Comparison of ENCODE assay signal across 1 cellular context in genomic region chr16:88784074-88784855, GRCh38.
TF ChIP-seq lines count a peak whose summit lies in the region.

No MANE protein-coding gene starts in this region.

TF ChIP-seq in HepG2, 621 proteins besides CTCF, POLR2A, EP300 and RAD21 (continues in another document):
- TF ChIP-seq MBNL3 (CRISPR knock-in tag; conservative IDR thresholded peaks at IDR 0.05) (no peak), FOXC1 (CRISPR knock-in tag; IDR thresholded peaks at IDR 0.05; ENCODE audit: borderline replicate concordance) (no peak), ZNF205 (CRISPR knock-in tag; IDR thresholded peaks at IDR 0.05) (no peak), MIER2 (CRISPR knock-in tag; IDR thresholded peaks at IDR 0.05) (no peak), ONECUT2 (CRISPR knock-in tag; IDR thresholded peaks at IDR 0.05) (no peak), IRF2 (CRISPR knock-in tag; IDR thresholded peaks at IDR 0.05) (no peak), SRSF1 (optimal IDR thresholded peaks at IDR 0.05; ENCODE audit: low read depth, low read length) (no peak), ZNF24 (IDR thresholded peaks at IDR 0.05) (no peak), SPEN (CRISPR knock-in tag; IDR thresholded peaks at IDR 0.05; ENCODE audit: low read depth) (0 out of 2 replicates have a peak, but pooled peaks have one; percentile 8), ZNF720 (CRISPR knock-in tag; IDR thresholded peaks at IDR 0.05) (no peak), PRPF4 (IDR thresholded peaks at IDR 0.05; ENCODE audit: low read depth, low read length, poor library complexity, severe bottlenecking) (no peak), ZNF382 (CRISPR knock-in tag; IDR thresholded peaks at IDR 0.05; ENCODE audit: borderline replicate concordance) (no peak), ESRRA (CRISPR knock-in tag; IDR thresholded peaks at IDR 0.05; ENCODE audit: low read depth) (no peak), TCF7L2 (IDR thresholded peaks at IDR 0.05; ENCODE audit: low read depth, low read length) (no peak), ZNF766 (CRISPR knock-in tag; IDR thresholded peaks at IDR 0.05; ENCODE audit: borderline replicate concordance) (no peak), NONO (IDR thresholded peaks at IDR 0.05) (no peak), NONO (CRISPR knock-in tag; conservative IDR thresholded peaks at IDR 0.05) (no peak), ZNF501 (CRISPR knock-in tag; IDR thresholded peaks at IDR 0.05) (0 out of 2 replicates have a peak, but pooled peaks have one; percentile 74), ZGPAT (CRISPR knock-in tag; IDR thresholded peaks at IDR 0.05) (no peak), FUBP1 (CRISPR knock-in tag; IDR thresholded peaks at IDR 0.05; ENCODE audit: borderline replicate concordance) (no peak), RNF219 (CRISPR knock-in tag; IDR thresholded peaks at IDR 0.05) (no peak), NKX3-1 (CRISPR knock-in tag; IDR thresholded peaks at IDR 0.05) (peak; percentile 6; the same call in 1 of the 2 replicates), MLXIP (CRISPR knock-in tag; IDR thresholded peaks at IDR 0.05; ENCODE audit: borderline replicate concordance) (0 out of 2 replicates have a peak, but pooled peaks have one; percentile 17), FOXO1 (CRISPR knock-in tag; IDR thresholded peaks at IDR 0.05) (no peak; the same call in 1 of the 2 replicates), ARNT (IDR thresholded peaks at IDR 0.05) (no peak), IRF9 (CRISPR knock-in tag; IDR thresholded peaks at IDR 0.05; ENCODE audit: borderline replicate concordance) (no peak; the same call in 1 of the 2 replicates), PCBP1 (IDR thresholded peaks at IDR 0.05; ENCODE audit: borderline replicate concordance, low read depth, low read length) (no peak), PHF5A (CRISPR knock-in tag; IDR thresholded peaks at IDR 0.05; ENCODE audit: low read depth, unreplicated experiment) (no peak), ZNF558 (CRISPR knock-in tag; IDR thresholded peaks at IDR 0.05; ENCODE audit: borderline replicate concordance) (peak; percentile 83; the same call in 1 of the 2 replicates), ZBED4 (CRISPR knock-in tag; IDR thresholded peaks at IDR 0.05; ENCODE audit: borderline replicate concordance) (peak; percentile 37; the same call in 1 of the 2 replicates), DMTF1 (CRISPR knock-in tag; IDR thresholded peaks at IDR 0.05) (no peak), DPF2 (CRISPR knock-in tag; IDR thresholded peaks at IDR 0.05; ENCODE audit: borderline replicate concordance, low read depth) (no peak), HDAC1 (CRISPR knock-in tag; IDR thresholded peaks at IDR 0.05) (peak; percentile 29), TBL1XR1 (IDR thresholded peaks at IDR 0.05; ENCODE audit: borderline replicate concordance, low read length, partially characterized antibody) (no peak), ZEB1 (IDR thresholded peaks at IDR 0.05; ENCODE audit: insufficient replicate concordance, low read depth) (no peak), NBN (conservative IDR thresholded peaks at IDR 0.05) (no peak), NCOA5 (CRISPR knock-in tag; IDR thresholded peaks at IDR 0.05) (no peak), BHLHE40 (IDR thresholded peaks at IDR 0.05; ENCODE audit: low read length) (no peak), ZNF17 (CRISPR knock-in tag; IDR thresholded peaks at IDR 0.05) (no peak), ZSCAN25 (CRISPR knock-in tag; IDR thresholded peaks at IDR 0.05) (no peak), BRF2 (CRISPR knock-in tag; IDR thresholded peaks at IDR 0.05) (no peak), ZNF513 (CRISPR knock-in tag; conservative IDR thresholded peaks at IDR 0.05) (no peak), BCL6 (CRISPR knock-in tag; IDR thresholded peaks at IDR 0.05) (no peak), AHR (CRISPR knock-in tag; IDR thresholded peaks at IDR 0.05) (no peak; the same call in 1 of the 2 replicates), ARNTL (CRISPR knock-in tag; IDR thresholded peaks at IDR 0.05) (no peak), ZBTB21 (CRISPR knock-in tag; IDR thresholded peaks at IDR 0.05) (no peak)
